ENCODE assay signal across 16 cellular contexts in the genomic region with DNA sequence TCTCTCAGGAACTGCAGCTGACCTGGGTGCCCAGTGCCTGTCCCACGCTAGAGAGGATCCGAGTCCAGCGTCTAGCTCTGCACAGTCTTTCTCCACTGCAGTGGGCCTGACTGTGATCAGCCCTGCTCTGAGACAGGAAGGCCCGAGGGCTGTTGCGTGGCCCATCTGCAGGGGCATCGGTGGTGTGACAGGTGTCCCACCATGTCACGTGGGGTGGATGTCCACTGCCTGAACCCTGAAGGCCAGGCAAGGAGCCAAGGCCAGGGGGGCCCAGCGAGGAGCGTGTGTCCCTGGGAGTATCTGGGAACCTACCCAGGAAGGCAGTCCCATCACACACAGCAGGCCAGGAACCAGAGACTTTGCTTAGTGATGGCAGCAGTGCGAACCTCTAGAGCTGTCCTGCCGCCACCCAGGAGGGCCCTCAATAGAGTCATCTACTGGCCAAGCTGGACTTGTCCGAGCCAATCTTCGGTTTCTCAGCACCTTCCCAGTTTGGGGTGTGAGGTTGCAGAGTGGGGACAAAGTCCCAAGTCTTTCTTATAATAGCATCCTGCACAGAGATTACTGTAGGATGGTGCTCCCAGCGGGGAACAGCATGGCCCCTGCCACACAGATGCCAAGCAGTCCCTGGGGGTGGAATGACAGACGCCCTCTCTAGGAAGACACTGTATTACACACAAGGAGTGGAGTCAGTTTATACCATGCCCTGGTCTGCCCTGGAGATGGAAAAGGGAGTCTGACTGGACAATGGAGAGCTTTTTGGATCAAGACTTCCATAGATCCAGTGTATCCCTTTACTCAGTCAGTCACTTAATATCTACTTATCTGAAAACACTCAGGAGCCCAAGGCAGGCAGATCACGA.
"Had no signal": no experiment of that assay in that cellular context is flagged by ENCODE, and none has a peak within 500 bp of the region (broad histone marks: within the 10 kb centered on the region; RNA-seq: fewer than 3 reads in every experiment).

No MANE protein-coding gene starts in this region.

- H3K4me3 ChIP-seq: hepatocyte, left lung, psoas muscle had no signal

- H3K4me1 ChIP-seq: left lung, psoas muscle had no signal

- H3K27ac ChIP-seq: hepatocyte, left lung, psoas muscle had no signal

- H3K4me3 Mint-ChIP-seq: memory B cell; natural killer cell; stimulated activated memory B cell treated with anti-CD40 and anti-IgM and Interleukin-4, amounts not matched to agents 10 μg/mL and 1 μg/mL and 100 μg/mL, for 72 hours; type B pancreatic cell had no signal

- DNase-seq: activated CD4-positive, alpha-beta T cell treated with anti-CD3 and anti-CD28 coated beads, Interleukin-2, amount 50 U/mL, for 1 hour; activated CD8-positive, alpha-beta memory T cell treated with anti-CD3 and anti-CD28 coated beads for 24 hours; activated naive CD4-positive, alpha-beta T cell treated with Interleukin-2 at 50 U/mL for 16 hours; activated T-cell treated with anti-CD3 and anti-CD28 coated beads for 4 hours; erythroblast; kidney; left lung; natural killer cell; occipital lobe; psoas muscle; stimulated activated CD4-positive, alpha-beta T cell treated with anti-CD3 and anti-CD28 coated beads, Interleukin-2, amount 100 ng/mL, for 48 hours; substantia nigra had no signal

- ATAC-seq: left lung; psoas muscle; stimulated activated memory B cell treated with anti-CD40 and anti-IgM and Interleukin-4, amounts not matched to agents 10 μg/mL and 1 μg/mL and 100 μg/mL, for 72 hours had no signal

- H3K27me3 Mint-ChIP-seq: memory B cell had no signal

- H3K27me3 ChIP-seq: hepatocyte, left lung had no signal

- H3K9me3 ChIP-seq: left lung, psoas muscle had no signal

- H3K27ac Mint-ChIP-seq: memory B cell; natural killer cell; stimulated activated memory B cell treated with anti-CD40 and anti-IgM and Interleukin-4, amounts not matched to agents 10 μg/mL and 1 μg/mL and 100 μg/mL, for 72 hours; type B pancreatic cell had no signal
